In the genomic region with DNA sequence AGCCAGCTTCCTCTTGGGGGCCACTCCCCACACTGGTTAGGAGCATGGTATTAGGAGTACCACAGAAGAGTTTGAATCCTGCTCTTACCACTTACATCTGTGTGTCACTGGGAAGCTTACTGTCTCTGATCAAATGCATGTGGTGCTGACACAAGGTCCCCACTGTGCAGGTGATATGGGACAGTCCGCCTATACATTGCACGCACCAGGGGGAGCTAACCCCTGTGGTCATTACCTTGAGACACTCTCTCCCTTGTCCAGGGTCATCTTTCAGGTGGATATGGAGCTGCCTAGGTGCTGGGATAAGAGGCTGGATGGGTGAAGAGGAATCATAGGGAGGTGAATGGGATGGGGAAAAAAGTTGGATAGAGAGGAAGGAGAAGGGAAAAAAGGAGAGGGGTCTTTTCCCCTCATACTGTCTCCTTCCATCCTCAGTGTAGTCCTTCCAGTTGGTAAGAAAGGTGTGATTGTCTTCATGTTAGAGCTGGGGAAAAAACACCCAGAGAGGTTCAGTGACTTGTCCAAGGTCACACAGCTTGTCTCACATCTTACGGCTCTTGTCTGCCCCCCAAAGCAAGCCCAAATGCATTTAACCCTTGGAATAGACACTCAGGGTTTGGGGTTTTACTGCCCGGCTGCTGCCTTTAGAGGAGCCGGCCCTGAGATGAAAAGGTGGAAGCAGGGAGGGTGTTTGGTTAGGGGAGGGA, we compare ENCODE assay signal across 1 cellular context.
TF ChIP-seq lines count a peak whose summit lies in the region.

No MANE protein-coding gene starts in this region.

TF ChIP-seq in GM23338, 12 proteins besides CTCF, POLR2A, EP300 and RAD21 (continued from another document):
- TF ChIP-seq, protein P1, sequence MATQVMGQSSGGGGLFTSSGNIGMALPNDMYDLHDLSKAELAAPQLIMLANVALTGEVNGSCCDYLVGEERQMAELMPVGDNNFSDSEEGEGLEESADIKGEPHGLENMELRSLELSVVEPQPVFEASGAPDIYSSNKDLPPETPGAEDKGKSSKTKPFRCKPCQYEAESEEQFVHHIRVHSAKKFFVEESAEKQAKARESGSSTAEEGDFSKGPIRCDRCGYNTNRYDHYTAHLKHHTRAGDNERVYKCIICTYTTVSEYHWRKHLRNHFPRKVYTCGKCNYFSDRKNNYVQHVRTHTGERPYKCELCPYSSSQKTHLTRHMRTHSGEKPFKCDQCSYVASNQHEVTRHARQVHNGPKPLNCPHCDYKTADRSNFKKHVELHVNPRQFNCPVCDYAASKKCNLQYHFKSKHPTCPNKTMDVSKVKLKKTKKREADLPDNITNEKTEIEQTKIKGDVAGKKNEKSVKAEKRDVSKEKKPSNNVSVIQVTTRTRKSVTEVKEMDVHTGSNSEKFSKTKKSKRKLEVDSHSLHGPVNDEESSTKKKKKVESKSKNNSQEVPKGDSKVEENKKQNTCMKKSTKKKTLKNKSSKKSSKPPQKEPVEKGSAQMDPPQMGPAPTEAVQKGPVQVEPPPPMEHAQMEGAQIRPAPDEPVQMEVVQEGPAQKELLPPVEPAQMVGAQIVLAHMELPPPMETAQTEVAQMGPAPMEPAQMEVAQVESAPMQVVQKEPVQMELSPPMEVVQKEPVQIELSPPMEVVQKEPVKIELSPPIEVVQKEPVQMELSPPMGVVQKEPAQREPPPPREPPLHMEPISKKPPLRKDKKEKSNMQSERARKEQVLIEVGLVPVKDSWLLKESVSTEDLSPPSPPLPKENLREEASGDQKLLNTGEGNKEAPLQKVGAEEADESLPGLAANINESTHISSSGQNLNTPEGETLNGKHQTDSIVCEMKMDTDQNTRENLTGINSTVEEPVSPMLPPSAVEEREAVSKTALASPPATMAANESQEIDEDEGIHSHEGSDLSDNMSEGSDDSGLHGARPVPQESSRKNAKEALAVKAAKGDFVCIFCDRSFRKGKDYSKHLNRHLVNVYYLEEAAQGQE (IDR thresholded peaks at IDR 0.05; ENCODE audit: unreplicated experiment): no peak
- TF ChIP-seq JUNB (IDR thresholded peaks at IDR 0.05; ENCODE audit: unreplicated experiment) (no peak), EZH2 (IDR thresholded peaks at IDR 0.05; ENCODE audit: low read depth, unreplicated experiment) (no peak), EZH2phosphoT487 (IDR thresholded peaks at IDR 0.05; ENCODE audit: unreplicated experiment) (no peak), ZNF114 (CRISPR knock-in tag; IDR thresholded peaks at IDR 0.05) (no peak), CREB1 (CRISPR knock-in tag; IDR thresholded peaks at IDR 0.05; ENCODE audit: low read depth) (no peak), NANOG (IDR thresholded peaks at IDR 0.05; ENCODE audit: borderline replicate concordance) (no peak), ZNF331 (CRISPR knock-in tag; IDR thresholded peaks at IDR 0.05; ENCODE audit: low read depth) (no peak)
- TF ChIP-seq, protein P2, sequence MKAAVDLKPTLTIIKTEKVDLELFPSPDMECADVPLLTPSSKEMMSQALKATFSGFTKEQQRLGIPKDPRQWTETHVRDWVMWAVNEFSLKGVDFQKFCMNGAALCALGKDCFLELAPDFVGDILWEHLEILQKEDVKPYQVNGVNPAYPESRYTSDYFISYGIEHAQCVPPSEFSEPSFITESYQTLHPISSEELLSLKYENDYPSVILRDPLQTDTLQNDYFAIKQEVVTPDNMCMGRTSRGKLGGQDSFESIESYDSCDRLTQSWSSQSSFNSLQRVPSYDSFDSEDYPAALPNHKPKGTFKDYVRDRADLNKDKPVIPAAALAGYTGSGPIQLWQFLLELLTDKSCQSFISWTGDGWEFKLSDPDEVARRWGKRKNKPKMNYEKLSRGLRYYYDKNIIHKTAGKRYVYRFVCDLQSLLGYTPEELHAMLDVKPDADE (IDR thresholded peaks at IDR 0.05): no peak
- TF ChIP-seq, protein P3, sequence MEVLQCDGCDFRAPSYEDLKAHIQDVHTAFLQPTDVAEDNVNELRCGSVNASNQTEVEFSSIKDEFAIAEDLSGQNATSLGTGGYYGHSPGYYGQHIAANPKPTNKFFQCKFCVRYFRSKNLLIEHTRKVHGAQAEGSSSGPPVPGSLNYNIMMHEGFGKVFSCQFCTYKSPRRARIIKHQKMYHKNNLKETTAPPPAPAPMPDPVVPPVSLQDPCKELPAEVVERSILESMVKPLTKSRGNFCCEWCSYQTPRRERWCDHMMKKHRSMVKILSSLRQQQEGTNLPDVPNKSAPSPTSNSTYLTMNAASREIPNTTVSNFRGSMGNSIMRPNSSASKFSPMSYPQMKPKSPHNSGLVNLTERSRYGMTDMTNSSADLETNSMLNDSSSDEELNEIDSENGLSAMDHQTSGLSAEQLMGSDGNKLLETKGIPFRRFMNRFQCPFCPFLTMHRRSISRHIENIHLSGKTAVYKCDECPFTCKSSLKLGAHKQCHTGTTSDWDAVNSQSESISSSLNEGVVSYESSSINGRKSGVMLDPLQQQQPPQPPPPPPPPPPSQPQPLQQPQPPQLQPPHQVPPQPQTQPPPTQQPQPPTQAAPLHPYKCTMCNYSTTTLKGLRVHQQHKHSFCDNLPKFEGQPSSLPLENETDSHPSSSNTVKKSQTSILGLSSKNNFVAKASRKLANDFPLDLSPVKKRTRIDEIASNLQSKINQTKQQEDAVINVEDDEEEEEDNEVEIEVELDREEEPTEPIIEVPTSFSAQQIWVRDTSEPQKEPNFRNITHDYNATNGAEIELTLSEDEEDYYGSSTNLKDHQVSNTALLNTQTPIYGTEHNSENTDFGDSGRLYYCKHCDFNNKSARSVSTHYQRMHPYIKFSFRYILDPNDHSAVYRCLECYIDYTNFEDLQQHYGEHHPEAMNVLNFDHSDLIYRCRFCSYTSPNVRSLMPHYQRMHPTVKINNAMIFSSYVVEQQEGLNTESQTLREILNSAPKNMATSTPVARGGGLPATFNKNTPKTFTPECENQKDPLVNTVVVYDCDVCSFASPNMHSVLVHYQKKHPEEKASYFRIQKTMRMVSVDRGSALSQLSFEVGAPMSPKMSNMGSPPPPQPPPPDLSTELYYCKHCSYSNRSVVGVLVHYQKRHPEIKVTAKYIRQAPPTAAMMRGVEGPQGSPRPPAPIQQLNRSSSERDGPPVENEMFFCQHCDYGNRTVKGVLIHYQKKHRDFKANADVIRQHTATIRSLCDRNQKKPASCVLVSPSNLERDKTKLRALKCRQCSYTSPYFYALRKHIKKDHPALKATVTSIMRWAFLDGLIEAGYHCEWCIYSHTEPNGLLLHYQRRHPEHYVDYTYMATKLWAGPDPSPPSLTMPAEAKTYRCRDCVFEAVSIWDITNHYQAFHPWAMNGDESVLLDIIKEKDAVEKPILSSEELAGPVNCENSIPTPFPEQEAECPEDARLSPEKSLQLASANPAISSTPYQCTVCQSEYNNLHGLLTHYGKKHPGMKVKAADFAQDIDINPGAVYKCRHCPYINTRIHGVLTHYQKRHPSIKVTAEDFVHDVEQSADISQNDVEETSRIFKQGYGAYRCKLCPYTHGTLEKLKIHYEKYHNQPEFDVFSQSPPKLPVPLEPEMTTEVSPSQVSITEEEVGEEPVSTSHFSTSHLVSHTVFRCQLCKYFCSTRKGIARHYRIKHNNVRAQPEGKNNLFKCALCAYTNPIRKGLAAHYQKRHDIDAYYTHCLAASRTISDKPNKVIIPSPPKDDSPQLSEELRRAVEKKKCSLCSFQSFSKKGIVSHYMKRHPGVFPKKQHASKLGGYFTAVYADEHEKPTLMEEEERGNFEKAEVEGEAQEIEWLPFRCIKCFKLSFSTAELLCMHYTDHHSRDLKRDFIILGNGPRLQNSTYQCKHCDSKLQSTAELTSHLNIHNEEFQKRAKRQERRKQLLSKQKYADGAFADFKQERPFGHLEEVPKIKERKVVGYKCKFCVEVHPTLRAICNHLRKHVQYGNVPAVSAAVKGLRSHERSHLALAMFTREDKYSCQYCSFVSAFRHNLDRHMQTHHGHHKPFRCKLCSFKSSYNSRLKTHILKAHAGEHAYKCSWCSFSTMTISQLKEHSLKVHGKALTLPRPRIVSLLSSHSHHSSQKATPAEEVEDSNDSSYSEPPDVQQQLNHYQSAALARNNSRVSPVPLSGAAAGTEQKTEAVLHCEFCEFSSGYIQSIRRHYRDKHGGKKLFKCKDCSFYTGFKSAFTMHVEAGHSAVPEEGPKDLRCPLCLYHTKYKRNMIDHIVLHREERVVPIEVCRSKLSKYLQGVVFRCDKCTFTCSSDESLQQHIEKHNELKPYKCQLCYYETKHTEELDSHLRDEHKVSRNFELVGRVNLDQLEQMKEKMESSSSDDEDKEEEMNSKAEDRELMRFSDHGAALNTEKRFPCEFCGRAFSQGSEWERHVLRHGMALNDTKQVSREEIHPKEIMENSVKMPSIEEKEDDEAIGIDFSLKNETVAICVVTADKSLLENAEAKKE (CRISPR knock-in tag; IDR thresholded peaks at IDR 0.05): no peak
TF ChIP-seq in GM23338: peak in this region for 0.
